In the genomic region with DNA sequence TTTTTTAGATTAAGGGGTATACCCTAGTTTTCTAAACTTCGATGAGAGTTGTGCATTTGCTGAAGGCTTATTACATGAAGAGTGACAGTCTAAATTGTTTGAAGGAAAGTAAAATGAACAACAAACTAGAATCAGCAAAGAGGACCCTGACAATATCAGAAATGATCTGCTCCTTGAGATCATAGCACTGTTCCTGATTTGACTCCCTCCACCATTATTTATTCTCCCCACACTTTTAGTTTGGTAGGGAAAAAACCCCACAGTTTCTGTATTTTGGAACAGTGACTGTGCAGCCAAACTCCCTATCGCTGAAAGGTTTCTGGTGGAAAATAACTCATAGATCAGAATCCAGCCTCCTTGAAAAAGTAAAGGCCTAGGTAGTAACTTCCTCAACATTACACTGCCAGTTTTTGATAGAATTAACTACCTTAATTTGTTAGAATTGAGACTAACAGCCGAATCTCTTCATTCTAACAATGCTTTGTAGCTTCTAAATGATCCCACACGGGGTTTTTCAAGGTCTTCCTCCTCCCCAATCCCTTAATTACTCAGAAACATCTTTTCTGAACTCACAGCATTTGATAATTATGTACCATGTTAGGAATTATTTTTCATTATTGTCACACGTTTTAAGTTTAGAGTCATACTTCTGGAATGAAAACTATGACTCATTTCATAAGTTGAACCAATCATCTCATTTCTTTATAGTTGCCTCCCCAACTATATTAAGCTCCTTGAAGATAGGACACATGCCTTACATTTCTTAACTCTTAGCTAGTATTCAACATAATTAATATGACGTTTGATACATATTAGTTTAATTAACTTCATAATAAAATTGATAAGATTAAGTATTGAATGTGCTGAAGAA, we compare ENCODE assay signal across 8 cellular contexts. TPM values are rescaled to one million over a fixed set of nuclear protein-coding genes. Genes with fewer than 3 reads are reported as not detected.
DNase-seq lines count a peak whose midpoint lies in the region; ATAC-seq and TF ChIP-seq lines count a peak whose summit lies in the region.

No MANE protein-coding gene starts in this region.

- no peak overlapping the region for H3K9ac ChIP-seq in HUES64 (ENCODE audit: low read depth, low read length)

- H3K9me3 ChIP-seq in HUES64 (ENCODE audit: insufficient read depth, low read depth, low read length) (no peaks in the 10 kb centered on the region), body of pancreas (no peaks in the 10 kb centered on the region)

- DNase-seq in AG10803 (ENCODE audit: low read depth) (peak; percentile 91), body of pancreas (no peak), mesothelial cell of epicardium (ENCODE audit: low spot score in 2 of 2, unreplicated experiment in 2 of 2) (no peak), DMS53 treated with DMSO at 0.1 percent for 48 hours (lab: John Stamatoyannopoulos, UW; ENCODE audit: unreplicated experiment) (no peak), hypothalamus (lab: John Stamatoyannopoulos, UW) (no peak)

- H3K27ac Mint-ChIP-seq in mesothelial cell of epicardium: peak overlapping the region; percentile 98

- intact Hi-C loops in body of pancreas (cut with DNase I): no loop called here

- H3K36me3 ChIP-seq in HUES64 (ENCODE audit: insufficient read depth, low read length) (peaks cover 46% of the 10 kb centered on the region), body of pancreas (replicated peaks in 1 of 2; ENCODE audit: insufficient read depth in 1 of 2, low read depth in 2 of 2) (peaks cover 0 to 14% of the 10 kb centered on the region in 2 donors)

- H3K4me3 ChIP-seq in AG10803 (ENCODE audit: low read length): peak overlapping the region; percentile 93
- peak overlapping the region; percentile 6; the same call in 1 of the 2 replicates for H3K4me3 ChIP-seq in HUES64 (ENCODE audit: low read length)
- H3K4me3 ChIP-seq in body of pancreas: no peak overlapping the region

- H3K9me3 Mint-ChIP-seq in mesothelial cell of epicardium: no peaks in the 10 kb centered on the region

- 81% methylated on average over 5 of the region's 6 CpGs for whole genome bisulfite sequencing in HUES64
- WGBS in body of pancreas, 2 donors: 34 to 41% methylated on average over 6 of the region's 6 CpGs

- H3K27me3 Mint-ChIP-seq in mesothelial cell of epicardium (ENCODE audit: low read depth): no peaks in the 10 kb centered on the region

- no peak for TF ChIP-seq CTCF in AG10803 (conservative IDR thresholded peaks at IDR 0.05; ENCODE audit: low read length)
- no peak for TF ChIP-seq CTCF in body of pancreas (IDR thresholded peaks at IDR 0.05)
- no peak for TF ChIP-seq CTCF in mesothelial cell of epicardium (IDR thresholded peaks at IDR 0.05; ENCODE audit: unreplicated experiment)

- peaks cover 45% of the 10 kb centered on the region for H3K4me1 Mint-ChIP-seq in mesothelial cell of epicardium

- ATAC-seq in body of pancreas (no peak), GM21786 (IDR thresholded peaks at IDR 0.05; ENCODE audit: unreplicated experiment) (no peak), GM21619 (IDR thresholded peaks at IDR 0.05; ENCODE audit: unreplicated experiment) (no peak)

- H3K27ac ChIP-seq in HUES64 (ENCODE audit: low read depth, low read length): no peak overlapping the region
- peak overlapping the region; percentile 43 to 99 (median 52) for H3K27ac ChIP-seq in body of pancreas

- H3K27me3 ChIP-seq in HUES64 (ENCODE audit: insufficient read depth, low read length) (no peaks in the 10 kb centered on the region), body of pancreas (no peaks in the 10 kb centered on the region)

- no peak for TF ChIP-seq POLR2A in body of pancreas (IDR thresholded peaks at IDR 0.05)

- H3K4me3 Mint-ChIP-seq in mesothelial cell of epicardium: peak overlapping the region; percentile 45

- peaks cover 20% of the 10 kb centered on the region for H3K36me3 Mint-ChIP-seq in mesothelial cell of epicardium

- peaks cover 30% of the 10 kb centered on the region for H3K4me1 ChIP-seq in HUES64 (ENCODE audit: insufficient read depth, low read length)
- H3K4me1 ChIP-seq in body of pancreas: peaks cover 56% of the 10 kb centered on the region

RNA-seq across cellular contexts. Expression of a gene that starts 2.9 kb away (rescaled TPM):
- polyA plus RNA-seq in HUES64 (2013, experiment 1 of 2): 274 TPM
- polyA plus RNA-seq in HUES64 (2013, experiment 2 of 2): 298 TPM
- total RNA-seq in body of pancreas (100 to 1,000 TPM; 102 to 174 TPM), mesothelial cell of epicardium (217 to 222 TPM (median 220 TPM) in 3 replicates)

RNA-seq across cellular contexts. Expression of a gene that starts 11.5 kb away (rescaled TPM):
- polyA plus RNA-seq in HUES64 (2013, experiment 1 of 2): 182 TPM
- 206 TPM for polyA plus RNA-seq in HUES64 (2013, experiment 2 of 2)
- 100 to 1,000 TPM in 1 of 2 donors, 10 to 100 TPM in 1; 84.7 to 121 TPM for total RNA-seq in body of pancreas
- total RNA-seq in mesothelial cell of epicardium: 195 to 225 TPM (median 215 TPM) in 3 replicates

RNA-seq across cellular contexts. Expression of a gene that starts 30.7 kb away (rescaled TPM):
- polyA plus RNA-seq in HUES64 (2013, experiment 1 of 2): 0.25 TPM
- 0.32 TPM for polyA plus RNA-seq in HUES64 (2013, experiment 2 of 2)
- total RNA-seq in body of pancreas (10 to 100 TPM; 10.9 to 21.8 TPM), mesothelial cell of epicardium (1.2 to 2.8 TPM (median 2.1 TPM) in 3 replicates)

Comparison
In these comparisons a context has a peak if more than half of its experiments do, and no peak if none do; other contexts are left out.
1. H3K4me3 ChIP-seq: peak in AG10803 (single experiment) and HUES64 (single experiment); none in body of pancreas (0 of 2).